ENCODE assay signal across 1 cellular context in genomic region chr15:65793813-65794104, GRCh38.
TF ChIP-seq lines count a peak whose summit lies in the region.

No MANE protein-coding gene starts in this region.

TF ChIP-seq in HepG2, 621 proteins besides CTCF, POLR2A, EP300 and RAD21 (continued from another document):
- TF ChIP-seq, protein P1, sequence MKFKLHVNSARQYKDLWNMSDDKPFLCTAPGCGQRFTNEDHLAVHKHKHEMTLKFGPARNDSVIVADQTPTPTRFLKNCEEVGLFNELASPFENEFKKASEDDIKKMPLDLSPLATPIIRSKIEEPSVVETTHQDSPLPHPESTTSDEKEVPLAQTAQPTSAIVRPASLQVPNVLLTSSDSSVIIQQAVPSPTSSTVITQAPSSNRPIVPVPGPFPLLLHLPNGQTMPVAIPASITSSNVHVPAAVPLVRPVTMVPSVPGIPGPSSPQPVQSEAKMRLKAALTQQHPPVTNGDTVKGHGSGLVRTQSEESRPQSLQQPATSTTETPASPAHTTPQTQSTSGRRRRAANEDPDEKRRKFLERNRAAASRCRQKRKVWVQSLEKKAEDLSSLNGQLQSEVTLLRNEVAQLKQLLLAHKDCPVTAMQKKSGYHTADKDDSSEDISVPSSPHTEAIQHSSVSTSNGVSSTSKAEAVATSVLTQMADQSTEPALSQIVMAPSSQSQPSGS (CRISPR knock-in tag; IDR thresholded peaks at IDR 0.05): no peak
- TF ChIP-seq, protein P2, sequence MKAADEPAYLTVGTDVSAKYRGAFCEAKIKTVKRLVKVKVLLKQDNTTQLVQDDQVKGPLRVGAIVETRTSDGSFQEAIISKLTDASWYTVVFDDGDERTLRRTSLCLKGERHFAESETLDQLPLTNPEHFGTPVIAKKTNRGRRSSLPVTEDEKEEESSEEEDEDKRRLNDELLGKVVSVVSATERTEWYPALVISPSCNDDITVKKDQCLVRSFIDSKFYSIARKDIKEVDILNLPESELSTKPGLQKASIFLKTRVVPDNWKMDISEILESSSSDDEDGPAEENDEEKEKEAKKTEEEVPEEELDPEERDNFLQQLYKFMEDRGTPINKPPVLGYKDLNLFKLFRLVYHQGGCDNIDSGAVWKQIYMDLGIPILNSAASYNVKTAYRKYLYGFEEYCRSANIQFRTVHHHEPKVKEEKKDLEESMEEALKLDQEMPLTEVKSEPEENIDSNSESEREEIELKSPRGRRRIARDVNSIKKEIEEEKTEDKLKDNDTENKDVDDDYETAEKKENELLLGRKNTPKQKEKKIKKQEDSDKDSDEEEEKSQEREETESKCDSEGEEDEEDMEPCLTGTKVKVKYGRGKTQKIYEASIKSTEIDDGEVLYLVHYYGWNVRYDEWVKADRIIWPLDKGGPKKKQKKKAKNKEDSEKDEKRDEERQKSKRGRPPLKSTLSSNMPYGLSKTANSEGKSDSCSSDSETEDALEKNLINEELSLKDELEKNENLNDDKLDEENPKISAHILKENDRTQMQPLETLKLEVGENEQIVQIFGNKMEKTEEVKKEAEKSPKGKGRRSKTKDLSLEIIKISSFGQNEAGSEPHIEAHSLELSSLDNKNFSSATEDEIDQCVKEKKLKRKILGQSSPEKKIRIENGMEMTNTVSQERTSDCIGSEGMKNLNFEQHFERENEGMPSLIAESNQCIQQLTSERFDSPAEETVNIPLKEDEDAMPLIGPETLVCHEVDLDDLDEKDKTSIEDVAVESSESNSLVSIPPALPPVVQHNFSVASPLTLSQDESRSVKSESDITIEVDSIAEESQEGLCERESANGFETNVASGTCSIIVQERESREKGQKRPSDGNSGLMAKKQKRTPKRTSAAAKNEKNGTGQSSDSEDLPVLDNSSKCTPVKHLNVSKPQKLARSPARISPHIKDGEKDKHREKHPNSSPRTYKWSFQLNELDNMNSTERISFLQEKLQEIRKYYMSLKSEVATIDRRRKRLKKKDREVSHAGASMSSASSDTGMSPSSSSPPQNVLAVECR (CRISPR knock-in tag; IDR thresholded peaks at IDR 0.05; ENCODE audit: borderline replicate concordance): no peak
- TF ChIP-seq ZSCAN20 (CRISPR knock-in tag; IDR thresholded peaks at IDR 0.05; ENCODE audit: borderline replicate concordance) (no peak), ELF1 (CRISPR knock-in tag; IDR thresholded peaks at IDR 0.05) (no peak), KLF16 (CRISPR knock-in tag; IDR thresholded peaks at IDR 0.05) (no peak), ZBTB3 (CRISPR knock-in tag; IDR thresholded peaks at IDR 0.05; ENCODE audit: borderline replicate concordance, low read depth) (no peak), CENPT (CRISPR knock-in tag; IDR thresholded peaks at IDR 0.05; ENCODE audit: low read depth) (no peak), ARNT (IDR thresholded peaks at IDR 0.05) (no peak), ZNF34 (CRISPR knock-in tag; IDR thresholded peaks at IDR 0.05; ENCODE audit: borderline replicate concordance) (no peak), ZNF160 (CRISPR knock-in tag; IDR thresholded peaks at IDR 0.05) (no peak), ZNF841 (CRISPR knock-in tag; IDR thresholded peaks at IDR 0.05; ENCODE audit: borderline replicate concordance) (no peak), PLRG1 (conservative IDR thresholded peaks at IDR 0.05) (no peak), JARID2 (CRISPR knock-in tag; IDR thresholded peaks at IDR 0.05; ENCODE audit: insufficient replicate concordance) (no peak)
